18 cellular contexts compared by ENCODE assay signal in genomic region chr1:18632218-18632588, GRCh38. TPM values are rescaled to one million over a fixed set of nuclear protein-coding genes. Genes with fewer than 3 reads are reported as not detected.
DNase-seq lines count a peak whose midpoint lies in the region; ATAC-seq and TF ChIP-seq lines count a peak whose summit lies in the region.
"Had no signal": no experiment of that assay in that cellular context is flagged by ENCODE, and none has a peak within 500 bp of the region (broad histone marks: within the 10 kb centered on the region; RNA-seq: fewer than 3 reads in every experiment).

No MANE protein-coding gene starts in this region.

- no peaks in the 10 kb centered on the region for H3K36me3 Mint-ChIP-seq in activated T-cell treated with anti-CD3 and anti-CD28 coated beads, Interleukin-2, amount 50 U/mL, for 24 hours (ENCODE audit: low read depth)
- peaks cover 5% of the 10 kb centered on the region for H3K36me3 Mint-ChIP-seq in activated T-helper 2 cell treated with anti-CD3 and anti-CD28 coated beads, Interferon-gamma antibody, Interleukin-2, Interleukin-4, amounts not matched to agents 10 μg/mL and 5 μg/mL and 100 μg/mL, durations not matched to agents 14 hours and 24 hours and 36 hours (ENCODE audit: low read depth)
- H3K36me3 Mint-ChIP-seq: CD8-positive, alpha-beta memory T cell; mesothelial cell of epicardium had no signal

- peaks cover 96% of the 10 kb centered on the region for H3K27me3 Mint-ChIP-seq in activated T-cell treated with anti-CD3 and anti-CD28 coated beads, Interleukin-2, amount 50 U/mL, for 24 hours
- peaks cover 80% of the 10 kb centered on the region for H3K27me3 Mint-ChIP-seq in activated T-helper 2 cell treated with anti-CD3 and anti-CD28 coated beads, Interferon-gamma antibody, Interleukin-2, Interleukin-4, amounts not matched to agents 10 μg/mL and 5 μg/mL and 100 μg/mL, durations not matched to agents 14 hours and 24 hours and 36 hours (ENCODE audit: low read depth)

- H3K4me1 ChIP-seq in gastrocnemius medialis = peaks cover 0 to 14% of the 10 kb centered on the region in 2 donors
- peaks cover 4 to 31% (median 14%) of the 10 kb centered on the region in 3 donors for H3K4me1 ChIP-seq in esophagus squamous epithelium
- H3K4me1 ChIP-seq in left lung = peaks cover 3 to 12% of the 10 kb centered on the region in 2 donors
- H3K4me1 ChIP-seq: testis had no signal

- 12 to 28% methylated on average over 22 to 23 of the region's 23 CpGs for WGBS in esophagus squamous epithelium, 2 donors
- 8 to 10% methylated on average over 23 of the region's 23 CpGs for WGBS in lower leg skin, 2 donors

- H3K9me3 Mint-ChIP-seq in activated T-cell treated with anti-CD3 and anti-CD28 coated beads, Interleukin-2, amount 50 U/mL, for 24 hours = no peaks in the 10 kb centered on the region
- H3K9me3 Mint-ChIP-seq in activated T-helper 2 cell treated with anti-CD3 and anti-CD28 coated beads, Interferon-gamma antibody, Interleukin-2, Interleukin-4, amounts not matched to agents 10 μg/mL and 5 μg/mL and 100 μg/mL, durations not matched to agents 14 hours and 24 hours and 36 hours = no peaks in the 10 kb centered on the region
- H3K9me3 Mint-ChIP-seq: mesothelial cell of epicardium had no signal

- no peak for TF ChIP-seq POLR2A in gastrocnemius medialis (IDR thresholded peaks at IDR 0.05)
- TF ChIP-seq POLR2A in esophagus squamous epithelium (IDR thresholded peaks at IDR 0.05) = no peak
- no peak for TF ChIP-seq POLR2A in lower leg skin (IDR thresholded peaks at IDR 0.05)

- H3K4me1 Mint-ChIP-seq in activated T-cell treated with anti-CD3 and anti-CD28 coated beads, Interleukin-2, amount 50 U/mL, for 24 hours (ENCODE audit: low read depth) = peaks cover 30% of the 10 kb centered on the region
- peaks cover 3% of the 10 kb centered on the region for H3K4me1 Mint-ChIP-seq in activated T-helper 2 cell treated with anti-CD3 and anti-CD28 coated beads, Interferon-gamma antibody, Interleukin-2, Interleukin-4, amounts not matched to agents 10 μg/mL and 5 μg/mL and 100 μg/mL, durations not matched to agents 14 hours and 24 hours and 36 hours (ENCODE audit: low read depth)

- H3K9me3 ChIP-seq in iPS-18c (ENCODE audit: control insufficient read depth, insufficient read depth, low read length) (peaks cover 2% of the 10 kb centered on the region), gastrocnemius medialis (no peaks in the 10 kb centered on the region), esophagus squamous epithelium (no peaks in the 10 kb centered on the region), left lung (no peaks in the 10 kb centered on the region)
- H3K9me3 ChIP-seq: sigmoid colon, testis had no signal

- peak overlapping the region; percentile 70 for H3K27ac Mint-ChIP-seq in activated T-cell treated with anti-CD3 and anti-CD28 coated beads, Interleukin-2, amount 50 U/mL, for 24 hours
- peak overlapping the region; percentile 44 for H3K27ac Mint-ChIP-seq in activated T-helper 2 cell treated with anti-CD3 and anti-CD28 coated beads, Interferon-gamma antibody, Interleukin-2, Interleukin-4, amounts not matched to agents 10 μg/mL and 5 μg/mL and 100 μg/mL, durations not matched to agents 14 hours and 24 hours and 36 hours
- H3K27ac Mint-ChIP-seq: CD8-positive, alpha-beta memory T cell; mesothelial cell of epicardium had no signal

- in situ Hi-C loops in gastrocnemius medialis (cut with MboI; ENCODE audit: low sequenced_read_pairs in 4 of 4) = no loop called here

- H3K4me3 Mint-ChIP-seq in activated T-cell treated with anti-CD3 and anti-CD28 coated beads, Interleukin-2, amount 50 U/mL, for 24 hours = peak overlapping the region; percentile 18
- no peak overlapping the region for H3K4me3 Mint-ChIP-seq in activated T-helper 2 cell treated with anti-CD3 and anti-CD28 coated beads, Interferon-gamma antibody, Interleukin-2, Interleukin-4, amounts not matched to agents 10 μg/mL and 5 μg/mL and 100 μg/mL, durations not matched to agents 14 hours and 24 hours and 36 hours (ENCODE audit: low read depth)
- H3K4me3 Mint-ChIP-seq: mesothelial cell of epicardium had no signal

- H3K36me3 ChIP-seq in gastrocnemius medialis (no peaks in the 10 kb centered on the region), esophagus squamous epithelium (no peaks in the 10 kb centered on the region), left lung (no peaks in the 10 kb centered on the region)
- H3K36me3 ChIP-seq: sigmoid colon had no signal

- intact Hi-C loops in activated T-helper 2 cell treated with anti-CD3 and anti-CD28 coated beads, Interferon-gamma antibody, Interleukin-2, Interleukin-4, amounts not matched to agents 10 μg/mL and 5 μg/mL and 100 μg/mL, durations not matched to agents 14 hours and 24 hours and 36 hours (cut with micrococcal nuclease) = no loop called here
- intact Hi-C loops in gastrocnemius medialis (cut with DNase I; ENCODE audit: low total_unique reads) = no loop called here
- intact Hi-C loops in esophagus squamous epithelium (cut with DNase I) = no loop called here
- intact Hi-C loops in left lung (cut with DNase I) = no loop called here
- intact Hi-C loops in lower leg skin (cut with DNase I; ENCODE audit: low total_unique reads) = no loop called here

- ATAC-seq in gastrocnemius medialis (no peak), left lung (no peak)

- peak overlapping the region in 3 of 4 donors; percentile 31 to 78 (median 59) for H3K27ac ChIP-seq in gastrocnemius medialis
- no peak overlapping the region for H3K27ac ChIP-seq in esophagus squamous epithelium
- H3K27ac ChIP-seq in left lung = no peak overlapping the region
- H3K27ac ChIP-seq: sigmoid colon, testis had no signal

- peaks cover 79 to 94% (median 90%) of the 10 kb centered on the region in 3 donors for H3K27me3 ChIP-seq in gastrocnemius medialis
- H3K27me3 ChIP-seq in esophagus squamous epithelium = peaks cover 17 to 100% (median 63%) of the 10 kb centered on the region in 4 donors
- H3K27me3 ChIP-seq in left lung = peaks cover 89 to 100% of the 10 kb centered on the region in 2 donors

- TF ChIP-seq CTCF in gastrocnemius medialis (IDR thresholded peaks at IDR 0.05 in 4 of 5, conservative IDR thresholded peaks at IDR 0.05 in 1 of 5) = no peak
- no peak for TF ChIP-seq CTCF in esophagus squamous epithelium (IDR thresholded peaks at IDR 0.05)
- no peak for TF ChIP-seq CTCF in left lung (IDR thresholded peaks at IDR 0.05)
- no peak for TF ChIP-seq CTCF in lower leg skin (IDR thresholded peaks at IDR 0.05)

- H3K4me3 ChIP-seq in iPS-18c (ENCODE audit: insufficient read depth, low read depth, low read length) = peak overlapping the region; percentile 61; the same call in 1 of the 2 replicates
- H3K4me3 ChIP-seq in gastrocnemius medialis = peak overlapping the region; percentile 30 to 53 (median 40)
- no peak overlapping the region for H3K4me3 ChIP-seq in esophagus squamous epithelium
- no peak overlapping the region for H3K4me3 ChIP-seq in left lung
- H3K4me3 ChIP-seq in lower leg skin (ENCODE audit: low read depth, poor library complexity, severe bottlenecking) = no peak overlapping the region
- H3K4me3 ChIP-seq: sigmoid colon had no signal

- no peak for DNase-seq in activated T-cell treated with anti-CD3 and anti-CD28 coated beads, Interleukin-2, amount 50 U/mL, for 24 hours
- no peak for DNase-seq in activated T-cell treated with anti-CD3 and anti-CD28 coated beads for 4 hours
- DNase-seq in activated T-helper 2 cell treated with anti-CD3 and anti-CD28 coated beads, Interferon-gamma antibody, Interleukin-2, Interleukin-4, amounts not matched to agents 10 μg/mL and 5 μg/mL and 100 μg/mL, durations not matched to agents 14 hours and 24 hours and 36 hours (ENCODE audit: low spot score) = no peak
- no peak for DNase-seq in gastrocnemius medialis
- no peak for DNase-seq in esophagus squamous epithelium (lab: John Stamatoyannopoulos, UW)
- DNase-seq in left lung = no peak
- DNase-seq in lower leg skin (ENCODE audit: low spot score in 2 of 2) = no peak
- DNase-seq: CD8-positive, alpha-beta memory T cell; effector CD4-positive, alpha-beta T cell; NCI-H1930; sigmoid colon; stimulated activated CD4-positive, alpha-beta T cell treated with anti-CD3 and anti-CD28 coated beads, Interleukin-4, amount 100 ng/mL, for 24 hours had no signal

RNA-seq across cellular contexts. Expression of gene PAX7, which starts 1.6 kb away (rescaled TPM):
- not detected in 2 replicates for total RNA-seq in activated T-helper 2 cell treated with anti-CD3 and anti-CD28 coated beads, Interferon-gamma antibody, Interleukin-2, Interleukin-4, amounts not matched to agents 10 μg/mL and 5 μg/mL and 100 μg/mL, durations not matched to agents 14 hours and 24 hours and 36 hours
- total RNA-seq in gastrocnemius medialis = 1 to 10 TPM; 1.8 to 5.1 (median 3.9) TPM
- not detected for total RNA-seq in esophagus squamous epithelium
- total RNA-seq in left lung = not detected
- under 1 TPM in 2 of 4 donors, not detected in 2; 0.06 to 0.11 TPM for total RNA-seq in lower leg skin
- total RNA-seq: cardiac septum; CD8-positive, alpha-beta memory T cell; mesothelial cell of epicardium; omental fat pad; sigmoid colon; T-helper 2 cell treated with Interferon-gamma antibody and Interleukin-4, amounts not matched to agents 100 ng/mL and 5 ng/mL, for 36 hours had no signal

Comparison
In these comparisons a context has a peak if more than half of its experiments do, and no peak if none do; other contexts are left out.
1. H3K4me3 ChIP-seq: peak in iPS-18c (single experiment) and gastrocnemius medialis (4 of 4); none in esophagus squamous epithelium (0 of 4), left lung (0 of 2) and lower leg skin (single experiment).
2. H3K27ac ChIP-seq: peak in gastrocnemius medialis (3 of 4); none in esophagus squamous epithelium (0 of 4) and left lung (0 of 2).